In genomic region chr15:66711886-66712285, GRCh38 we compare ENCODE assay signal across 16 cellular contexts. TPM values are rescaled to one million over a fixed set of nuclear protein-coding genes. Genes with fewer than 3 reads are reported as not detected.
DNase-seq lines count a peak whose midpoint lies in the region; ATAC-seq and TF ChIP-seq lines count a peak whose summit lies in the region.
"Had no signal": no experiment of that assay in that cellular context is flagged by ENCODE, and none has a peak within 500 bp of the region (broad histone marks: within the 10 kb centered on the region; RNA-seq: fewer than 3 reads in every experiment).

No MANE protein-coding gene starts in this region.

- H3K36me3 ChIP-seq in muscle layer of colon (ENCODE audit: insufficient read depth, low read length) (no peaks in the 10 kb centered on the region), subcutaneous abdominal adipose tissue (ENCODE audit: control insufficient read depth in 5 of 5, insufficient read depth in 5 of 5, low read length in 5 of 5) (peaks cover 0 to 20% (median 9%) of the 10 kb centered on the region in 5 donors), suprapubic skin (no peaks in the 10 kb centered on the region)
- H3K36me3 ChIP-seq: BLaER1 had no signal

- H3K27ac ChIP-seq in muscle layer of colon (ENCODE audit: low read depth, low read length) (peak overlapping the region; percentile 27), subcutaneous abdominal adipose tissue (ENCODE audit: low read depth, low read length) (peak overlapping the region; percentile 39), suprapubic skin (no peak overlapping the region)
- H3K27ac ChIP-seq: BLaER1 had no signal

- no peak for TF ChIP-seq POLR2A in suprapubic skin (IDR thresholded peaks at IDR 0.05)

- WGBS in suprapubic skin = 69% methylated on average over 5 of the region's 5 CpGs

- TF ChIP-seq CTCF in suprapubic skin (IDR thresholded peaks at IDR 0.05) = no peak

- TF ChIP-seq EP300 in suprapubic skin (IDR thresholded peaks at IDR 0.05) = no peak

- no peak overlapping the region for H3K9ac ChIP-seq in muscle layer of colon (ENCODE audit: low read length)
- no peak overlapping the region for H3K9ac ChIP-seq in subcutaneous abdominal adipose tissue (ENCODE audit: low read length in 5 of 5)
- H3K9ac ChIP-seq: BLaER1 had no signal

- H3K4me3 ChIP-seq in muscle layer of colon (ENCODE audit: low read depth in 1 of 2, low read length in 2 of 2) (no peak overlapping the region), subcutaneous abdominal adipose tissue (ENCODE audit: low read depth in 1 of 5, low read length in 5 of 5) (no peak overlapping the region), suprapubic skin (no peak overlapping the region)
- H3K4me3 ChIP-seq: BLaER1, HAP-1 had no signal

- peak; percentile 52 for DNase-seq in M059J (ENCODE audit: low read depth)
- peak; percentile 43 for DNase-seq in amniotic epithelial cell (ENCODE audit: low read depth)
- no peak for DNase-seq in suprapubic skin (ENCODE audit: low spot score in 2 of 2)
- DNase-seq in NK-92 (lab: John Stamatoyannopoulos, UW; ENCODE audit: unreplicated experiment) = no peak
- DNase-seq in NCI-H187 treated with DMSO at 0.1 percent for 48 hours (lab: John Stamatoyannopoulos, UW) = no peak
- DNase-seq: DMS153, NCI-H1048, NCI-H1694 treated with DMSO at 0.1 percent for 48 hours, NCI-H446 treated with DMSO at 0.1 percent for 48 hours, NCI-H748 treated with DMSO at 0.1 percent for 48 hours, SHP77 had no signal

- no peak for ATAC-seq in GM21447 (IDR thresholded peaks at IDR 0.05; ENCODE audit: unreplicated experiment)

- H3K4me1 ChIP-seq in muscle layer of colon (ENCODE audit: insufficient read depth, low read length) = peaks cover 59% of the 10 kb centered on the region
- peaks cover 0 to 78% (median 72%) of the 10 kb centered on the region in 5 donors for H3K4me1 ChIP-seq in subcutaneous abdominal adipose tissue (ENCODE audit: control insufficient read depth in 5 of 5, insufficient read depth in 5 of 5, low read length in 5 of 5)
- peaks cover 38% of the 10 kb centered on the region for H3K4me1 ChIP-seq in suprapubic skin

- no peaks in the 10 kb centered on the region for H3K9me3 ChIP-seq in muscle layer of colon (ENCODE audit: low read length)
- H3K9me3 ChIP-seq in subcutaneous abdominal adipose tissue (ENCODE audit: control insufficient read depth in 5 of 5, low read length in 5 of 5) = no peaks in the 10 kb centered on the region
- no peaks in the 10 kb centered on the region for H3K9me3 ChIP-seq in suprapubic skin
- H3K9me3 ChIP-seq: BLaER1, HAP-1 had no signal

- no peaks in the 10 kb centered on the region for H3K27me3 ChIP-seq in muscle layer of colon (ENCODE audit: control insufficient read depth in 1 of 2, insufficient read depth in 2 of 2, low read length in 2 of 2)
- H3K27me3 ChIP-seq in subcutaneous abdominal adipose tissue (ENCODE audit: control insufficient read depth in 5 of 5, insufficient read depth in 4 of 5, low read length in 5 of 5) = no peaks in the 10 kb centered on the region
- H3K27me3 ChIP-seq in suprapubic skin = no peaks in the 10 kb centered on the region

RNA-seq across cellular contexts. Expression of gene SMAD6, which starts 9.8 kb away (rescaled TPM):
- 8.0 and 12.7 TPM in 2 replicates for total RNA-seq in M059J (2014; rRNA removed; shearing (Covaris generic))
- 1 to 10 TPM; 2.9 to 7.0 (median 6.9) TPM for total RNA-seq in suprapubic skin

Comparison
In these comparisons a context has a peak if more than half of its experiments do, and no peak if none do; other contexts are left out.
1. DNase-seq: peak in M059J (single experiment) and amniotic epithelial cell (single experiment); none in suprapubic skin (0 of 2), NK-92 (single experiment) and NCI-H187 treated with DMSO at 0.1 percent for 48 hours (single experiment).